In genomic region chr1:40395211-40396175, GRCh38 we compare ENCODE assay signal across 1 cellular context.
TF ChIP-seq lines count a peak whose summit lies in the region.

No MANE protein-coding gene starts in this region.

TF ChIP-seq in K562, 482 proteins besides CTCF, POLR2A, EP300 and RAD21 (continued from another document):
- TF ChIP-seq MXI1 (IDR thresholded peaks at IDR 0.05; ENCODE audit: low read depth, low read length) (no peak), PKNOX1 (IDR thresholded peaks at IDR 0.05) (peak; percentile 28; the same call in 1 of the 2 replicates), FUS (optimal IDR thresholded peaks at IDR 0.05; ENCODE audit: low read depth, low read length) (no peak), HMBOX1 (IDR thresholded peaks at IDR 0.05) (peak; percentile 28; the same call in 1 of the 2 replicates)
TF ChIP-seq in K562: peak in this region for 2.
